ENCODE assay signal across 15 cellular contexts in genomic region chr11:69011624-69012091, GRCh38. TPM values are rescaled to one million over a fixed set of nuclear protein-coding genes. Genes with fewer than 3 reads are reported as not detected.
A peak's percentile ranks its signal among the peaks of the same experiment; 100 is the strongest.
DNase-seq lines count a peak whose midpoint lies in the region; ATAC-seq and TF ChIP-seq lines count a peak whose summit lies in the region.
"Had no signal": no experiment of that assay in that cellular context is flagged by ENCODE, and none has a peak within 500 bp of the region (broad histone marks: within the 10 kb centered on the region; RNA-seq: fewer than 3 reads in every experiment).

No MANE protein-coding gene starts in this region.

- no peak for ATAC-seq in T-helper 17 cell
- ATAC-seq in psoas muscle: no peak
- no peak for ATAC-seq in HG03135 (IDR thresholded peaks at IDR 0.05; ENCODE audit: unreplicated experiment)

- H3K36me3 ChIP-seq in left ventricle myocardium inferior (no peaks in the 10 kb centered on the region), psoas muscle (ENCODE audit: insufficient read depth in 1 of 2, low read depth in 1 of 2) (no peaks in the 10 kb centered on the region)
- H3K36me3 ChIP-seq: BE2C, HAP-1 had no signal

- peaks cover 25% of the 10 kb centered on the region for H3K27me3 Mint-ChIP-seq in T-helper 17 cell

- H3K27me3 ChIP-seq in left ventricle myocardium inferior (ENCODE audit: low read depth) (peaks cover 57% of the 10 kb centered on the region), psoas muscle (ENCODE audit: insufficient read depth in 3 of 3, low read length in 2 of 3) (peaks cover 0 to 69% (median 24%) of the 10 kb centered on the region in 3 donors)
- H3K27me3 ChIP-seq: BE2C had no signal

- intact Hi-C loops in left ventricle myocardium inferior (cut with micrococcal nuclease) (no loop called here), psoas muscle (cut with DNase I) (no loop called here)

- H3K27ac ChIP-seq in left ventricle myocardium inferior (replicated peaks): peak overlapping the region; percentile 84
- H3K27ac ChIP-seq in psoas muscle: no peak overlapping the region

- no peaks in the 10 kb centered on the region for H3K36me3 Mint-ChIP-seq in T-helper 17 cell (ENCODE audit: low read depth)
- H3K36me3 Mint-ChIP-seq: activated naive CD8-positive, alpha-beta T cell treated with anti-CD3 and anti-CD28 coated beads, Interleukin-2, amount 10 ng/mL, durations not matched to agents 7 days and 5 days had no signal

- H3K4me3 ChIP-seq in AG10803 (ENCODE audit: low read length) (peak overlapping the region; percentile 77), left ventricle myocardium inferior (peak overlapping the region; percentile 66), psoas muscle (peak overlapping the region; percentile 53)
- H3K4me3 ChIP-seq: HAP-1 had no signal

- no peaks in the 10 kb centered on the region for H3K9me3 ChIP-seq in T-helper 17 cell (ENCODE audit: control insufficient read depth, low read length, poor library complexity, severe bottlenecking)
- H3K9me3 ChIP-seq in left ventricle myocardium inferior (replicated peaks): no peaks in the 10 kb centered on the region
- H3K9me3 ChIP-seq in psoas muscle: no peaks in the 10 kb centered on the region
- H3K9me3 ChIP-seq: BE2C, HAP-1 had no signal

- peak overlapping the region; percentile 79 for H3K4me3 Mint-ChIP-seq in T-helper 17 cell
- H3K4me3 Mint-ChIP-seq: activated CD4-positive, alpha-beta memory T cell treated with anti-CD3 and anti-CD28 coated beads, Interleukin-2, amount 10 ng/mL, durations not matched to agents 7 days and 5 days; activated naive CD8-positive, alpha-beta T cell treated with anti-CD3 and anti-CD28 coated beads, Interleukin-2, amount 10 ng/mL, durations not matched to agents 7 days and 5 days had no signal

- DNase-seq in AG10803 (ENCODE audit: low read depth) (no peak), T-helper 17 cell (no peak), left ventricle myocardium inferior (no peak), psoas muscle (peak in 1 of 2 donors; percentile 40), GM03348 (ENCODE audit: low spot score) (no peak), NCI-H128 (lab: John Stamatoyannopoulos, UW; ENCODE audit: unreplicated experiment) (no peak), NCI-H69 (lab: John Stamatoyannopoulos, UW) (no peak)
- DNase-seq: BE2C, NCI-H748 treated with DMSO at 0.1 percent for 48 hours had no signal

- peaks cover 5% of the 10 kb centered on the region for H3K4me1 Mint-ChIP-seq in T-helper 17 cell
- H3K4me1 Mint-ChIP-seq: activated naive CD8-positive, alpha-beta T cell treated with anti-CD3 and anti-CD28 coated beads, Interleukin-2, amount 10 ng/mL, durations not matched to agents 7 days and 5 days had no signal

- no peak for TF ChIP-seq CTCF in AG10803 (conservative IDR thresholded peaks at IDR 0.05; ENCODE audit: low read length)
- TF ChIP-seq CTCF in left ventricle myocardium inferior (IDR thresholded peaks at IDR 0.05; ENCODE audit: borderline replicate concordance): no peak
- TF ChIP-seq CTCF in psoas muscle (IDR thresholded peaks at IDR 0.05): no peak

- H3K4me1 ChIP-seq in left ventricle myocardium inferior: peaks cover 66% of the 10 kb centered on the region
- H3K4me1 ChIP-seq in psoas muscle: peaks cover 11% of the 10 kb centered on the region

- WGBS in psoas muscle, 3 donors: 42 to 64% (median 45%) methylated on average over 9 of the region's 9 CpGs

- H3K27ac Mint-ChIP-seq in T-helper 17 cell: no peak overlapping the region
- H3K27ac Mint-ChIP-seq: activated CD4-positive, alpha-beta memory T cell treated with anti-CD3 and anti-CD28 coated beads, Interleukin-2, amount 10 ng/mL, durations not matched to agents 7 days and 5 days; activated naive CD8-positive, alpha-beta T cell treated with anti-CD3 and anti-CD28 coated beads, Interleukin-2, amount 10 ng/mL, durations not matched to agents 7 days and 5 days had no signal

RNA-seq across cellular contexts. Expression of gene MRGPRF, which starts 1.4 kb away (rescaled TPM):
- total RNA-seq in T-helper 17 cell: not detected
- total RNA-seq in left ventricle myocardium inferior: 3.9 TPM
- total RNA-seq in psoas muscle: 1 to 10 TPM; 1.7 to 2.9 (median 2.6) TPM
- 1 to 10 TPM; 1.8 to 3.8 (median 2.8) TPM for polyA plus RNA-seq in psoas muscle
- total RNA-seq: activated CD4-positive, alpha-beta memory T cell treated with anti-CD3 and anti-CD28 coated beads, Interleukin-2, amount 10 ng/mL, durations not matched to agents 7 days and 5 days; activated naive CD8-positive, alpha-beta T cell treated with anti-CD3 and anti-CD28 coated beads, Interleukin-2, amount 10 ng/mL, durations not matched to agents 7 days and 5 days had no signal

RNA-seq across cellular contexts. Expression of gene MRGPRD, which starts 30.9 kb away (rescaled TPM):
- total RNA-seq in T-helper 17 cell (not detected), left ventricle myocardium inferior (not detected), psoas muscle (not detected)
- polyA plus RNA-seq in psoas muscle: not detected
- total RNA-seq: activated CD4-positive, alpha-beta memory T cell treated with anti-CD3 and anti-CD28 coated beads, Interleukin-2, amount 10 ng/mL, durations not matched to agents 7 days and 5 days; activated naive CD8-positive, alpha-beta T cell treated with anti-CD3 and anti-CD28 coated beads, Interleukin-2, amount 10 ng/mL, durations not matched to agents 7 days and 5 days; kidney epithelial cell; renal cortical epithelial cell had no signal

RNA-seq across cellular contexts. Expression of gene TPCN2, which starts 37.1 kb away (rescaled TPM):
- total RNA-seq in T-helper 17 cell (10 to 100 TPM in 1 of 2 donors, 1 to 10 TPM in 1; 9.1 to 16.4 TPM), left ventricle myocardium inferior (9.2 TPM), psoas muscle (1 to 10 TPM; 3.5 to 6.0 (median 3.9) TPM)
- polyA plus RNA-seq in psoas muscle: 1 to 10 TPM; 2.2 to 3.1 (median 3.1) TPM
